ENCODE assay signal across 2 cellular contexts in genomic region chr22:31742115-31742514, GRCh38.
TF ChIP-seq lines count a peak whose summit lies in the region.

No MANE protein-coding gene starts in this region.

TF ChIP-seq in HEK293, 187 proteins besides CTCF, POLR2A, EP300 and RAD21:
- no peak for TF ChIP-seq ZNF221 (tag by site-specific recombination; IDR thresholded peaks at IDR 0.05; ENCODE audit: borderline replicate concordance)
- no peak for TF ChIP-seq KLF8 (tag by site-specific recombination; IDR thresholded peaks at IDR 0.05)
- TF ChIP-seq ZNF266 (tag by site-specific recombination; IDR thresholded peaks at IDR 0.05; ENCODE audit: low read depth) = no peak
- TF ChIP-seq ATF2 (tag by site-specific recombination; IDR thresholded peaks at IDR 0.05; ENCODE audit: low read depth) = peak; percentile 90
- TF ChIP-seq ZEB2 (tag by site-specific recombination; IDR thresholded peaks at IDR 0.05) = peak; percentile 17; the same call in 1 of the 2 replicates
- peak; percentile 72; the same call in 1 of the 2 replicates for TF ChIP-seq ZNF629 (tag by site-specific recombination; IDR thresholded peaks at IDR 0.05)
- TF ChIP-seq PRDM4 (tag by site-specific recombination; IDR thresholded peaks at IDR 0.05) = no peak
- TF ChIP-seq HIC1 (tag by site-specific recombination; IDR thresholded peaks at IDR 0.05) = peak; percentile 39; the same call in 1 of the 2 replicates
- TF ChIP-seq REST (tag by site-specific recombination; IDR thresholded peaks at IDR 0.05) = no peak
- no peak for TF ChIP-seq OVOL3 (tag by site-specific recombination; IDR thresholded peaks at IDR 0.05)
- TF ChIP-seq ZNF366 (tag by site-specific recombination; conservative IDR thresholded peaks at IDR 0.05) = no peak
- no peak for TF ChIP-seq GLI2 (tag by site-specific recombination; IDR thresholded peaks at IDR 0.05; ENCODE audit: borderline replicate concordance, low read depth)
- TF ChIP-seq ZNF549 (tag by site-specific recombination; IDR thresholded peaks at IDR 0.05) = no peak
- TF ChIP-seq PRDM1 (tag by site-specific recombination; IDR thresholded peaks at IDR 0.05) = peak; percentile 80
- TF ChIP-seq MZF1 (tag by site-specific recombination; IDR thresholded peaks at IDR 0.05; ENCODE audit: borderline replicate concordance) = no peak
- TF ChIP-seq ZBTB21 (tag by site-specific recombination; IDR thresholded peaks at IDR 0.05) = 0 out of 2 replicates have a peak, but pooled peaks have one; percentile 38
- TF ChIP-seq BCL11A (tag by site-specific recombination; IDR thresholded peaks at IDR 0.05; ENCODE audit: low read depth) = no peak

TF ChIP-seq in K562, 482 proteins besides CTCF, POLR2A, EP300 and RAD21:
- TF ChIP-seq FOXP1 (CRISPR knock-in tag; IDR thresholded peaks at IDR 0.05) (no peak), ATF3 (IDR thresholded peaks at IDR 0.05) (peak; percentile 26; the same call in 1 of the 2 replicates), ATF3 (CRISPR knock-in tag; conservative IDR thresholded peaks at IDR 0.05) (no peak)
